In genomic region chr1:41417335-41417682, GRCh38 we compare ENCODE assay signal across 1 cellular context.
TF ChIP-seq lines count a peak whose summit lies in the region.

No MANE protein-coding gene starts in this region.

TF ChIP-seq in K562, 482 proteins besides CTCF, POLR2A, EP300 and RAD21 (continued from another document and continues in another):
- TF ChIP-seq, protein P1, sequence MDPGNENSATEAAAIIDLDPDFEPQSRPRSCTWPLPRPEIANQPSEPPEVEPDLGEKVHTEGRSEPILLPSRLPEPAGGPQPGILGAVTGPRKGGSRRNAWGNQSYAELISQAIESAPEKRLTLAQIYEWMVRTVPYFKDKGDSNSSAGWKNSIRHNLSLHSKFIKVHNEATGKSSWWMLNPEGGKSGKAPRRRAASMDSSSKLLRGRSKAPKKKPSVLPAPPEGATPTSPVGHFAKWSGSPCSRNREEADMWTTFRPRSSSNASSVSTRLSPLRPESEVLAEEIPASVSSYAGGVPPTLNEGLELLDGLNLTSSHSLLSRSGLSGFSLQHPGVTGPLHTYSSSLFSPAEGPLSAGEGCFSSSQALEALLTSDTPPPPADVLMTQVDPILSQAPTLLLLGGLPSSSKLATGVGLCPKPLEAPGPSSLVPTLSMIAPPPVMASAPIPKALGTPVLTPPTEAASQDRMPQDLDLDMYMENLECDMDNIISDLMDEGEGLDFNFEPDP (CRISPR knock-in tag; IDR thresholded peaks at IDR 0.05), result no peak
- TF ChIP-seq HMBOX1 (IDR thresholded peaks at IDR 0.05) (no peak), POLR2B (IDR thresholded peaks at IDR 0.05; ENCODE audit: low read depth, partially characterized antibody) (no peak), HNRNPLL (IDR thresholded peaks at IDR 0.05; ENCODE audit: low read depth, low read length, poor library complexity, severe bottlenecking) (no peak), ZFP1 (CRISPR knock-in tag; IDR thresholded peaks at IDR 0.05) (no peak), ZNF239 (CRISPR knock-in tag; IDR thresholded peaks at IDR 0.05) (no peak), RBM15 (IDR thresholded peaks at IDR 0.05; ENCODE audit: insufficient read depth, low read length) (no peak), ZNF77 (CRISPR knock-in tag; IDR thresholded peaks at IDR 0.05) (no peak), RBM17 (IDR thresholded peaks at IDR 0.05; ENCODE audit: borderline replicate concordance, low read depth, low read length) (no peak), NR4A1 (CRISPR knock-in tag; IDR thresholded peaks at IDR 0.05) (no peak), NR4A1 (tag; IDR thresholded peaks at IDR 0.05) (no peak), MYBL2 (IDR thresholded peaks at IDR 0.05; ENCODE audit: low read depth) (no peak), MYBL2 (CRISPR knock-in tag; IDR thresholded peaks at IDR 0.05; ENCODE audit: borderline replicate concordance) (no peak), SMAD1 (IDR thresholded peaks at IDR 0.05; ENCODE audit: low read depth, low read length, partially characterized antibody) (no peak), ZNF57 (CRISPR knock-in tag; IDR thresholded peaks at IDR 0.05) (no peak), ZNF584 (CRISPR knock-in tag; IDR thresholded peaks at IDR 0.05; ENCODE audit: low read depth) (no peak), NBN (IDR thresholded peaks at IDR 0.05; ENCODE audit: low read depth) (0 out of 2 replicates have a peak, but pooled peaks have one; percentile 15), TGIF2 (CRISPR knock-in tag; IDR thresholded peaks at IDR 0.05) (no peak), KDM2B (CRISPR knock-in tag; IDR thresholded peaks at IDR 0.05) (no peak), TAF1 (IDR thresholded peaks at IDR 0.05; ENCODE audit: control insufficient read depth, extremely low read depth, insufficient read depth, low read length, severe bottlenecking) (no peak), JUNB (CRISPR knock-in tag; conservative IDR thresholded peaks at IDR 0.05) (no peak), KLF13 (tag; IDR thresholded peaks at IDR 0.05; ENCODE audit: borderline replicate concordance, low read depth) (no peak), CBX1 (IDR thresholded peaks at IDR 0.05; ENCODE audit: low read depth) (no peak; the same call in none of the 2 replicates), TEAD1 (CRISPR knock-in tag; IDR thresholded peaks at IDR 0.05) (0 out of 4 replicates have a peak, but pooled peaks of 1 of the 2 experiments have one; percentile 57), CHD4 (IDR thresholded peaks at IDR 0.05; ENCODE audit: insufficient read depth, insufficient replicate concordance, low read depth, low read length, poor library complexity, severe bottlenecking) (peak; percentile 92), JUN (IDR thresholded peaks at IDR 0.05; ENCODE audit: borderline replicate concordance, low read depth, low read length) (no peak), JUN (CRISPR knock-in tag; IDR thresholded peaks at IDR 0.05; ENCODE audit: borderline replicate concordance) (peak; percentile 79; the same call in 1 of the 2 replicates), ZNF143 (CRISPR knock-in tag; IDR thresholded peaks at IDR 0.05) (no peak), ARHGAP35 (IDR thresholded peaks at IDR 0.05; ENCODE audit: partially characterized antibody) (no peak), ZBTB17 (CRISPR knock-in tag; IDR thresholded peaks at IDR 0.05) (no peak), U2AF2 (optimal IDR thresholded peaks at IDR 0.05; ENCODE audit: low read depth, low read length) (no peak), ZNF232 (CRISPR knock-in tag; IDR thresholded peaks at IDR 0.05) (no peak), ARNT (IDR thresholded peaks at IDR 0.05) (no peak), MCM7 (IDR thresholded peaks at IDR 0.05) (no peak), FOXP1 (CRISPR knock-in tag; IDR thresholded peaks at IDR 0.05) (no peak; the same call in 1 of the 2 replicates), SMARCB1 (IDR thresholded peaks at IDR 0.05; ENCODE audit: insufficient read length, low read depth) (no peak), NELFE (IDR thresholded peaks at IDR 0.05; ENCODE audit: insufficient read depth, insufficient read length) (no peak), POLR2AphosphoS2 (IDR thresholded peaks at IDR 0.05; ENCODE audit: low read length) (no peak), ASH1L (IDR thresholded peaks at IDR 0.05; ENCODE audit: borderline replicate concordance, low read depth, partially characterized antibody) (no peak), L3MBTL2 (IDR thresholded peaks at IDR 0.05) (no peak), ZNF699 (CRISPR knock-in tag; IDR thresholded peaks at IDR 0.05; ENCODE audit: insufficient replicate concordance) (no peak), PCBP2 (IDR thresholded peaks at IDR 0.05; ENCODE audit: low read depth, low read length, poor library complexity, severe bottlenecking) (no peak), ZNF766 (CRISPR knock-in tag; conservative IDR thresholded peaks at IDR 0.05) (no peak), ETS2 (tag; IDR thresholded peaks at IDR 0.05; ENCODE audit: borderline replicate concordance, poor library complexity, severe bottlenecking) (no peak), SRF (CRISPR knock-in tag; IDR thresholded peaks at IDR 0.05) (no peak)
- TF ChIP-seq, protein P2, sequence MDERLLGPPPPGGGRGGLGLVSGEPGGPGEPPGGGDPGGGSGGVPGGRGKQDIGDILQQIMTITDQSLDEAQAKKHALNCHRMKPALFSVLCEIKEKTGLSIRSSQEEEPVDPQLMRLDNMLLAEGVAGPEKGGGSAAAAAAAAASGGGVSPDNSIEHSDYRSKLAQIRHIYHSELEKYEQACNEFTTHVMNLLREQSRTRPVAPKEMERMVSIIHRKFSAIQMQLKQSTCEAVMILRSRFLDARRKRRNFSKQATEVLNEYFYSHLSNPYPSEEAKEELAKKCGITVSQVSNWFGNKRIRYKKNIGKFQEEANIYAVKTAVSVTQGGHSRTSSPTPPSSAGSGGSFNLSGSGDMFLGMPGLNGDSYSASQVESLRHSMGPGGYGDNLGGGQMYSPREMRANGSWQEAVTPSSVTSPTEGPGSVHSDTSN (CRISPR knock-in tag; IDR thresholded peaks at IDR 0.05; ENCODE audit: low read depth), result no peak
- TF ChIP-seq, protein P2 (tag; conservative IDR thresholded peaks at IDR 0.05; ENCODE audit: low read depth), result no peak
- TF ChIP-seq, protein P3, sequence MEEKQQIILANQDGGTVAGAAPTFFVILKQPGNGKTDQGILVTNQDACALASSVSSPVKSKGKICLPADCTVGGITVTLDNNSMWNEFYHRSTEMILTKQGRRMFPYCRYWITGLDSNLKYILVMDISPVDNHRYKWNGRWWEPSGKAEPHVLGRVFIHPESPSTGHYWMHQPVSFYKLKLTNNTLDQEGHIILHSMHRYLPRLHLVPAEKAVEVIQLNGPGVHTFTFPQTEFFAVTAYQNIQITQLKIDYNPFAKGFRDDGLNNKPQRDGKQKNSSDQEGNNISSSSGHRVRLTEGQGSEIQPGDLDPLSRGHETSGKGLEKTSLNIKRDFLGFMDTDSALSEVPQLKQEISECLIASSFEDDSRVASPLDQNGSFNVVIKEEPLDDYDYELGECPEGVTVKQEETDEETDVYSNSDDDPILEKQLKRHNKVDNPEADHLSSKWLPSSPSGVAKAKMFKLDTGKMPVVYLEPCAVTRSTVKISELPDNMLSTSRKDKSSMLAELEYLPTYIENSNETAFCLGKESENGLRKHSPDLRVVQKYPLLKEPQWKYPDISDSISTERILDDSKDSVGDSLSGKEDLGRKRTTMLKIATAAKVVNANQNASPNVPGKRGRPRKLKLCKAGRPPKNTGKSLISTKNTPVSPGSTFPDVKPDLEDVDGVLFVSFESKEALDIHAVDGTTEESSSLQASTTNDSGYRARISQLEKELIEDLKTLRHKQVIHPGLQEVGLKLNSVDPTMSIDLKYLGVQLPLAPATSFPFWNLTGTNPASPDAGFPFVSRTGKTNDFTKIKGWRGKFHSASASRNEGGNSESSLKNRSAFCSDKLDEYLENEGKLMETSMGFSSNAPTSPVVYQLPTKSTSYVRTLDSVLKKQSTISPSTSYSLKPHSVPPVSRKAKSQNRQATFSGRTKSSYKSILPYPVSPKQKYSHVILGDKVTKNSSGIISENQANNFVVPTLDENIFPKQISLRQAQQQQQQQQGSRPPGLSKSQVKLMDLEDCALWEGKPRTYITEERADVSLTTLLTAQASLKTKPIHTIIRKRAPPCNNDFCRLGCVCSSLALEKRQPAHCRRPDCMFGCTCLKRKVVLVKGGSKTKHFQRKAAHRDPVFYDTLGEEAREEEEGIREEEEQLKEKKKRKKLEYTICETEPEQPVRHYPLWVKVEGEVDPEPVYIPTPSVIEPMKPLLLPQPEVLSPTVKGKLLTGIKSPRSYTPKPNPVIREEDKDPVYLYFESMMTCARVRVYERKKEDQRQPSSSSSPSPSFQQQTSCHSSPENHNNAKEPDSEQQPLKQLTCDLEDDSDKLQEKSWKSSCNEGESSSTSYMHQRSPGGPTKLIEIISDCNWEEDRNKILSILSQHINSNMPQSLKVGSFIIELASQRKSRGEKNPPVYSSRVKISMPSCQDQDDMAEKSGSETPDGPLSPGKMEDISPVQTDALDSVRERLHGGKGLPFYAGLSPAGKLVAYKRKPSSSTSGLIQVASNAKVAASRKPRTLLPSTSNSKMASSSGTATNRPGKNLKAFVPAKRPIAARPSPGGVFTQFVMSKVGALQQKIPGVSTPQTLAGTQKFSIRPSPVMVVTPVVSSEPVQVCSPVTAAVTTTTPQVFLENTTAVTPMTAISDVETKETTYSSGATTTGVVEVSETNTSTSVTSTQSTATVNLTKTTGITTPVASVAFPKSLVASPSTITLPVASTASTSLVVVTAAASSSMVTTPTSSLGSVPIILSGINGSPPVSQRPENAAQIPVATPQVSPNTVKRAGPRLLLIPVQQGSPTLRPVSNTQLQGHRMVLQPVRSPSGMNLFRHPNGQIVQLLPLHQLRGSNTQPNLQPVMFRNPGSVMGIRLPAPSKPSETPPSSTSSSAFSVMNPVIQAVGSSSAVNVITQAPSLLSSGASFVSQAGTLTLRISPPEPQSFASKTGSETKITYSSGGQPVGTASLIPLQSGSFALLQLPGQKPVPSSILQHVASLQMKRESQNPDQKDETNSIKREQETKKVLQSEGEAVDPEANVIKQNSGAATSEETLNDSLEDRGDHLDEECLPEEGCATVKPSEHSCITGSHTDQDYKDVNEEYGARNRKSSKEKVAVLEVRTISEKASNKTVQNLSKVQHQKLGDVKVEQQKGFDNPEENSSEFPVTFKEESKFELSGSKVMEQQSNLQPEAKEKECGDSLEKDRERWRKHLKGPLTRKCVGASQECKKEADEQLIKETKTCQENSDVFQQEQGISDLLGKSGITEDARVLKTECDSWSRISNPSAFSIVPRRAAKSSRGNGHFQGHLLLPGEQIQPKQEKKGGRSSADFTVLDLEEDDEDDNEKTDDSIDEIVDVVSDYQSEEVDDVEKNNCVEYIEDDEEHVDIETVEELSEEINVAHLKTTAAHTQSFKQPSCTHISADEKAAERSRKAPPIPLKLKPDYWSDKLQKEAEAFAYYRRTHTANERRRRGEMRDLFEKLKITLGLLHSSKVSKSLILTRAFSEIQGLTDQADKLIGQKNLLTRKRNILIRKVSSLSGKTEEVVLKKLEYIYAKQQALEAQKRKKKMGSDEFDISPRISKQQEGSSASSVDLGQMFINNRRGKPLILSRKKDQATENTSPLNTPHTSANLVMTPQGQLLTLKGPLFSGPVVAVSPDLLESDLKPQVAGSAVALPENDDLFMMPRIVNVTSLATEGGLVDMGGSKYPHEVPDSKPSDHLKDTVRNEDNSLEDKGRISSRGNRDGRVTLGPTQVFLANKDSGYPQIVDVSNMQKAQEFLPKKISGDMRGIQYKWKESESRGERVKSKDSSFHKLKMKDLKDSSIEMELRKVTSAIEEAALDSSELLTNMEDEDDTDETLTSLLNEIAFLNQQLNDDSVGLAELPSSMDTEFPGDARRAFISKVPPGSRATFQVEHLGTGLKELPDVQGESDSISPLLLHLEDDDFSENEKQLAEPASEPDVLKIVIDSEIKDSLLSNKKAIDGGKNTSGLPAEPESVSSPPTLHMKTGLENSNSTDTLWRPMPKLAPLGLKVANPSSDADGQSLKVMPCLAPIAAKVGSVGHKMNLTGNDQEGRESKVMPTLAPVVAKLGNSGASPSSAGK (IDR thresholded peaks at IDR 0.05), result no peak
- TF ChIP-seq, protein P4, sequence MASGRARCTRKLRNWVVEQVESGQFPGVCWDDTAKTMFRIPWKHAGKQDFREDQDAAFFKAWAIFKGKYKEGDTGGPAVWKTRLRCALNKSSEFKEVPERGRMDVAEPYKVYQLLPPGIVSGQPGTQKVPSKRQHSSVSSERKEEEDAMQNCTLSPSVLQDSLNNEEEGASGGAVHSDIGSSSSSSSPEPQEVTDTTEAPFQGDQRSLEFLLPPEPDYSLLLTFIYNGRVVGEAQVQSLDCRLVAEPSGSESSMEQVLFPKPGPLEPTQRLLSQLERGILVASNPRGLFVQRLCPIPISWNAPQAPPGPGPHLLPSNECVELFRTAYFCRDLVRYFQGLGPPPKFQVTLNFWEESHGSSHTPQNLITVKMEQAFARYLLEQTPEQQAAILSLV (tag; IDR thresholded peaks at IDR 0.05), result no peak
- TF ChIP-seq, protein P5, sequence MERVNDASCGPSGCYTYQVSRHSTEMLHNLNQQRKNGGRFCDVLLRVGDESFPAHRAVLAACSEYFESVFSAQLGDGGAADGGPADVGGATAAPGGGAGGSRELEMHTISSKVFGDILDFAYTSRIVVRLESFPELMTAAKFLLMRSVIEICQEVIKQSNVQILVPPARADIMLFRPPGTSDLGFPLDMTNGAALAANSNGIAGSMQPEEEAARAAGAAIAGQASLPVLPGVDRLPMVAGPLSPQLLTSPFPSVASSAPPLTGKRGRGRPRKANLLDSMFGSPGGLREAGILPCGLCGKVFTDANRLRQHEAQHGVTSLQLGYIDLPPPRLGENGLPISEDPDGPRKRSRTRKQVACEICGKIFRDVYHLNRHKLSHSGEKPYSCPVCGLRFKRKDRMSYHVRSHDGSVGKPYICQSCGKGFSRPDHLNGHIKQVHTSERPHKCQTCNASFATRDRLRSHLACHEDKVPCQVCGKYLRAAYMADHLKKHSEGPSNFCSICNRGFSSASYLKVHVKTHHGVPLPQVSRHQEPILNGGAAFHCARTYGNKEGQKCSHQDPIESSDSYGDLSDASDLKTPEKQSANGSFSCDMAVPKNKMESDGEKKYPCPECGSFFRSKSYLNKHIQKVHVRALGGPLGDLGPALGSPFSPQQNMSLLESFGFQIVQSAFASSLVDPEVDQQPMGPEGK (CRISPR knock-in tag; IDR thresholded peaks at IDR 0.05; ENCODE audit: borderline replicate concordance), result no peak
